Comparison of ENCODE assay signal across 9 cellular contexts in genomic region chr16:51165043-51165442, GRCh38. TPM values are rescaled to one million over a fixed set of nuclear protein-coding genes. Genes with fewer than 3 reads are reported as not detected.
"Had no signal": no experiment of that assay in that cellular context is flagged by ENCODE, and none has a peak within 500 bp of the region (broad histone marks: within the 10 kb centered on the region; RNA-seq: fewer than 3 reads in every experiment).

No MANE protein-coding gene starts in this region.

- H3K4me3 Mint-ChIP-seq: GM23338, H9 had no signal

- H3K4me2 ChIP-seq: GM23338 had no signal

- ATAC-seq: GM23338, K562 had no signal

- DNase-seq: H9, HCEC 1CT, KG1 had no signal

- FAIRE-seq: H1, H54, HTR-8/SVneo, K562 had no signal

- H2AFZ ChIP-seq: GM23338 had no signal

- H3K27ac Mint-ChIP-seq: GM23338 had no signal

- H3K4me3 ChIP-seq: GM23338, K562 had no signal

RNA-seq across cellular contexts. Expression of gene SALL1, which starts 14.0 kb away (rescaled TPM):
- total RNA-seq: HT-29, K562 had no signal
- polyA plus RNA-seq: K562 had no signal
